Comparison of ENCODE assay signal across 27 cellular contexts in the genomic region with DNA sequence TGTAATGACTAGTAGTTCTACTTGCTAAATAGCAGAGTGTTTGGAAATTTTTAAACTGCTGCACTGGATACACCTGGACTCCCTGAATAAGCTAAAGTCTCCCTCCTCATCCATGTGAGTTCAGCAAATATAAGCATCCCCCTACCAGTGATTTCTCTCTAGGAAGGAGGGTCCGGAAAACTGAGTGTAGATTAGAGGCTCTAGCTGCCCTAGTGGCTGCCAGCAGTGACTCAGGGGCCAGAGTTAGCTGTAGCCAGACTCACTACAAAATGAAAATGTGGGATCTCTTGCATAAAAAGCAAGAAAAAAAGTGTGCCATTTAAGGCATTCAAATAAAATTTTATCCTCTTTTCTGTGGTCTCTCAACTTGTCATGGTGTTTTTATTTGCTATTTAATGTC.
"Had no signal": no experiment of that assay in that cellular context is flagged by ENCODE, and none has a peak within 500 bp of the region (broad histone marks: within the 10 kb centered on the region; RNA-seq: fewer than 3 reads in every experiment).

No MANE protein-coding gene starts in this region.

- ATAC-seq: foreskin keratinocyte; gastroesophageal sphincter; heart left ventricle; left lung; naive thymus-derived CD4-positive, alpha-beta T cell; pancreas; sciatic nerve; stimulated activated naive CD8-positive, alpha-beta T cell treated with anti-CD3 and anti-CD28 coated beads, Interleukin-15, amount 100 ng/mL, for 72 hours had no signal

- H3K27me3 ChIP-seq: colonic mucosa, esophagus muscularis mucosa, foreskin keratinocyte, gastroesophageal sphincter, heart left ventricle, hepatocyte, left lung, pancreas, suprapubic skin, transverse colon, vagina had no signal

- DNase-seq: colonic mucosa; effector CD8-positive, alpha-beta T cell; foreskin keratinocyte; heart left ventricle; kidney; left lung; mesendoderm; midbrain; naive thymus-derived CD4-positive, alpha-beta T cell; pancreas; stimulated activated CD4-positive, alpha-beta T cell treated with anti-CD3 and anti-CD28 coated beads, Interleukin-12 subunit alpha, Interleukin-12 subunit beta, amount 100 ng/mL, for 4 hours; stimulated activated CD4-positive, alpha-beta T cell treated with anti-CD3 and anti-CD28 coated beads, Interleukin-1b, Interleukin-23, amount 100 ng/mL, for 48 hours; stimulated activated CD4-positive, alpha-beta T cell treated with anti-CD3 and anti-CD28 coated beads, Interleukin-4, amount 100 ng/mL, for 1 hour; stimulated activated CD8-positive, alpha-beta memory T cell treated with anti-CD3 and anti-CD28 coated beads, Interleukin-4, amount 100 ng/mL, for 48 hours; stimulated activated naive CD4-positive, alpha-beta T cell; stimulated activated naive CD8-positive, alpha-beta T cell treated with anti-CD3 and anti-CD28 coated beads, Interleukin-15, amount 100 ng/mL, for 72 hours; transverse colon had no signal

- H3K27ac Mint-ChIP-seq: dendritic cell treated with granulocyte-macrophage colony-stimulating factor and Interleukin-4, amounts not matched to agents 40 ng/mL and 50 ng/mL, for 4 days; naive thymus-derived CD4-positive, alpha-beta T cell; nephron; progenitor cell of endocrine pancreas; stimulated activated naive CD8-positive, alpha-beta T cell treated with anti-CD3 and anti-CD28 coated beads, Interleukin-15, amount 100 ng/mL, for 72 hours had no signal

- H3K4me1 Mint-ChIP-seq: naive thymus-derived CD4-positive, alpha-beta T cell; nephron; stimulated activated naive CD8-positive, alpha-beta T cell treated with anti-CD3 and anti-CD28 coated beads, Interleukin-15, amount 100 ng/mL, for 72 hours had no signal

- H3K36me3 ChIP-seq: colonic mucosa, esophagus muscularis mucosa, gastroesophageal sphincter, heart left ventricle, left lung, pancreas, suprapubic skin, transverse colon, vagina had no signal

- H3K79me2 ChIP-seq: hepatocyte had no signal

- H3K4me1 ChIP-seq: colonic mucosa, esophagus muscularis mucosa, foreskin keratinocyte, gastroesophageal sphincter, heart left ventricle, left lung, pancreas, suprapubic skin, transverse colon, vagina had no signal

- H3K27me3 Mint-ChIP-seq: dendritic cell treated with granulocyte-macrophage colony-stimulating factor and Interleukin-4, amounts not matched to agents 40 ng/mL and 50 ng/mL, for 4 days; progenitor cell of endocrine pancreas; stimulated activated naive CD8-positive, alpha-beta T cell treated with anti-CD3 and anti-CD28 coated beads, Interleukin-15, amount 100 ng/mL, for 72 hours had no signal

- H3K4me3 ChIP-seq: colonic mucosa, esophagus muscularis mucosa, gastroesophageal sphincter, heart left ventricle, hepatocyte, left lung, pancreas, smooth muscle cell, suprapubic skin, transverse colon, vagina had no signal

- H3K27ac ChIP-seq: colonic mucosa, esophagus muscularis mucosa, foreskin keratinocyte, gastroesophageal sphincter, heart left ventricle, left lung, pancreas, suprapubic skin, transverse colon, vagina had no signal

- H3K36me3 Mint-ChIP-seq: naive thymus-derived CD4-positive, alpha-beta T cell had no signal

- H2AFZ ChIP-seq: hepatocyte had no signal

- H3K4me2 ChIP-seq: hepatocyte, smooth muscle cell had no signal

- H3K9me3 ChIP-seq: colonic mucosa, esophagus muscularis mucosa, gastroesophageal sphincter, left lung, pancreas, suprapubic skin, transverse colon, vagina had no signal

- H3K4me3 Mint-ChIP-seq: dendritic cell treated with granulocyte-macrophage colony-stimulating factor and Interleukin-4, amounts not matched to agents 40 ng/mL and 50 ng/mL, for 4 days; naive thymus-derived CD4-positive, alpha-beta T cell; nephron; stimulated activated naive CD8-positive, alpha-beta T cell treated with anti-CD3 and anti-CD28 coated beads, Interleukin-15, amount 100 ng/mL, for 72 hours had no signal
